ENCODE assay signal across 8 cellular contexts in the genomic region with DNA sequence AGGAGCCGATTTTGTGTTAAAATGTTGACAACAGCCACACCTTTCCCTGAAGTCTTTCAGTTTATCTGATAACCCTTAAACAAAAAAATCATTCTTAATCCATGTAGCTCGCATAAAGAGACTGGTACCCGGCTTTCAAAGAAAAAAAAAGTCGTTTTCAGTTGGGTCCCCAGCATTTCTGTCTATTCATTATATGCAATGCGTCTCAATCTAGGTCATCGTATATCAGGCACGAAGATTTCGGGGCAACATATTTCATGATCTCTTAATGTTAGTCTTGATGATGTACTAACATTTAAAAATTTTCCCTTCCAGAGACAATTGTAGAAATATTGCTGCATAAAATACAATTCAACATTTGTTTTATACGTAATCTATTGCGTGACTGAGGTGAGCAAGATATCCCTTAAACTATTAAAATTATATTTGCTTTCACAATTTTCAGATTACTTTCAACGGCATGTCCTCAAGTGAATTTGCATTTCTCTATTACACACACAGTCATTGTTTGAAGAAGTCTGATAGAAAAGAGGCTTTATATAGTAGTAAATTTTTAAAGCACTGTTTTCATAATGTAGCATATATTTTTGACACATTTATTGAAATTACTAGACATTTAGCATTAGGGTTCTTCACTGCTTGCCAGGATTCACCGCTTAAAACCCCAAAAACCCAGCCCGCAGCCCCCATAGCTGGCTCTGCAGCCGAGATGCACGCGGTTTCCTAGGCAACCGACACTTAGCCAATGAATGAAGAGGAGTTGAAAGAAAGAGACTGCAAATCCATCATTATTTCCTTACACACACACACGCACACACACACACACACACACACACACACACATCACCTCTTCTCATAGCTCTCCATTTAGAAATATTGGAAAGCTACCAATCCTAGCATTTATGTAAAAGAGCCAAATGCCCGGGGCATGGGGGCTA. TPM values are rescaled to one million over a fixed set of nuclear protein-coding genes. Genes with fewer than 3 reads are reported as not detected.
DNase-seq lines count a peak whose midpoint lies in the region; ATAC-seq and TF ChIP-seq lines count a peak whose summit lies in the region.

No MANE protein-coding gene starts in this region.

- H3K36me3 ChIP-seq in ectodermal cell (ENCODE audit: control insufficient read depth, insufficient read depth, low read length), result no peaks in the 10 kb centered on the region

- no peak for ATAC-seq in naive B cell (ENCODE audit: low read depth in 2 of 2)
- no peak for ATAC-seq in GM19023 (IDR thresholded peaks at IDR 0.05; ENCODE audit: unreplicated experiment)
- ATAC-seq in GM21515 (IDR thresholded peaks at IDR 0.05; ENCODE audit: unreplicated experiment), result no peak

- peaks cover 10% of the 10 kb centered on the region for H3K27me3 ChIP-seq in ectodermal cell (ENCODE audit: control insufficient read depth, insufficient read depth, low read length, poor library complexity, severe bottlenecking)

- H3K4me3 ChIP-seq in HFF-Myc (replicated peaks; ENCODE audit: low read depth, low read length) (peak overlapping the region; percentile 52), ectodermal cell (ENCODE audit: insufficient read depth, low read depth, low read length) (peak overlapping the region; percentile 95)

- H3K36me3 Mint-ChIP-seq in naive B cell, result peaks cover 0 to 8% of the 10 kb centered on the region in 2 donors

- H3K27ac Mint-ChIP-seq in naive B cell, result peak overlapping the region in 1 of 6 donors; percentile 60

- no peaks in the 10 kb centered on the region for H3K9me3 ChIP-seq in ectodermal cell (ENCODE audit: control insufficient read depth, low read length)

- no peak for TF ChIP-seq CTCF in HFF-Myc (IDR thresholded peaks at IDR 0.05; ENCODE audit: low read depth, low read length, missing control alignments)

- H3K4me3 Mint-ChIP-seq in naive B cell, result peak overlapping the region; percentile 17 to 94 (median 86)

- H3K4me1 Mint-ChIP-seq in naive B cell, result peaks cover 42 to 56% (median 48%) of the 10 kb centered on the region in 3 donors

- H3K27me3 Mint-ChIP-seq in naive B cell, result peaks cover 62 to 97% (median 87%) of the 10 kb centered on the region in 3 donors

- peaks cover 11% of the 10 kb centered on the region for H3K4me1 ChIP-seq in ectodermal cell (ENCODE audit: control insufficient read depth, insufficient read depth, low read length)

- peak overlapping the region; percentile 93 for H3K27ac ChIP-seq in ectodermal cell (ENCODE audit: insufficient read depth, low read depth, low read length, poor library complexity, severe bottlenecking)

- peaks cover 0 to 3% (median 0%) of the 10 kb centered on the region in 7 donors for H3K9me3 Mint-ChIP-seq in naive B cell

- no peak for DNase-seq in HFF-Myc (ENCODE audit: extremely low read depth, low read depth)
- DNase-seq in NCI-H774 (lab: John Stamatoyannopoulos, UW), result peak; percentile 84
- no peak for DNase-seq in naive B cell
- no peak for DNase-seq in CD1c-positive myeloid dendritic cell (ENCODE audit: extremely low spot score)
- DNase-seq in SIG-M5 treated with dmso at 0.1 percent for 504 hours (lab: John Stamatoyannopoulos, UW; ENCODE audit: unreplicated experiment), result no peak

- 24 to 26% methylated on average over 18 of the region's 19 CpGs for WGBS in ectodermal cell, 2 experiments

RNA-seq across cellular contexts. Expression of a gene that starts 3.1 kb away (rescaled TPM):
- polyA plus RNA-seq in ectodermal cell (2013, experiment 1 of 4), result 606 TPM
- polyA plus RNA-seq in ectodermal cell (2013, experiment 2 of 4), result 576 TPM
- polyA plus RNA-seq in ectodermal cell (2013, experiment 3 of 4), result 421 TPM
- 444 TPM for polyA plus RNA-seq in ectodermal cell (2013, experiment 4 of 4)
- polyA plus RNA-seq in naive B cell (ENCODE audit: low read depth in 6 of 6), result under 1 TPM in 3 of 6 donors, not detected in 3; 0.15 to 0.83 (median 0.36) TPM

RNA-seq across cellular contexts. Expression of a gene that starts 28.2 kb away (rescaled TPM):
- polyA plus RNA-seq in ectodermal cell (2013, experiment 1 of 4), result 24.2 TPM
- 27.5 TPM for polyA plus RNA-seq in ectodermal cell (2013, experiment 2 of 4)
- 21.7 TPM for polyA plus RNA-seq in ectodermal cell (2013, experiment 3 of 4)
- 26.9 TPM for polyA plus RNA-seq in ectodermal cell (2013, experiment 4 of 4)
- polyA plus RNA-seq in naive B cell (ENCODE audit: low read depth in 6 of 6), result 10 to 100 TPM; 37.9 to 63.0 (median 51.5) TPM
